Comparison of ENCODE assay signal across 9 cellular contexts in genomic region chr10:14991036-14991749, GRCh38. TPM values are rescaled to one million over a fixed set of nuclear protein-coding genes. Genes with fewer than 3 reads are reported as not detected.
DNase-seq lines count a peak whose midpoint lies in the region; TF ChIP-seq lines count a peak whose summit lies in the region.
"Not testable (repeated sequence)": the region's sequence is repeated elsewhere in the genome, so short reads cannot be mapped to it uniquely, and the experiment has no call there.
"Had no signal": no experiment of that assay in that cellular context is flagged by ENCODE, and none has a peak within 500 bp of the region (broad histone marks: within the 10 kb centered on the region; RNA-seq: fewer than 3 reads in every experiment).

No MANE protein-coding gene starts in this region.

- in situ Hi-C loops in astrocyte of the cerebellum (cut with HindIII; ENCODE audit: low sequenced_read_pairs): not testable (repeated sequence)

- not testable (repeated sequence) for H3K36me3 Mint-ChIP-seq in CD4-positive, alpha-beta memory T cell; activated CD4-positive, alpha-beta memory T cell treated with anti-CD3 and anti-CD28 coated beads for 36 hours

- not testable (repeated sequence) for H3K36me3 ChIP-seq in CD4-positive, alpha-beta memory T cell (ENCODE audit: insufficient read depth, low read length); H7 (replicated peaks; ENCODE audit: control insufficient read depth, insufficient read depth, low read length); OCI-LY7 (ENCODE audit: insufficient read depth, low read length); osteoblast (ENCODE audit: insufficient read depth, low read length)

- BruUV-seq in OCI-LY7 (replicated peaks; lab: Mats Ljungman, UMichigan): not testable (repeated sequence)

- not testable (repeated sequence) for H3K79me2 ChIP-seq in OCI-LY7 (ENCODE audit: insufficient read depth, low read depth, low read length); osteoblast (ENCODE audit: insufficient read depth, low read length)

- POLR2A ChIA-PET in CD4-positive, alpha-beta memory T cell (lab: Charles Lee; ENCODE audit: partially characterized antibody); activated CD4-positive, alpha-beta memory T cell treated with anti-CD3 and anti-CD28 coated beads for 36 hours (lab: Charles Lee): not testable (repeated sequence)
- POLR2A ChIA-PET in OCI-LY7 (lab: Charles Lee): interaction anchor here (0.6 kb wide), 1 partner anchor 119 kb away, joined by 7 read pairs; no protein-coding TSS in a partner anchor

- not testable (repeated sequence) for H3K9me3 ChIP-seq in CD4-positive, alpha-beta memory T cell (ENCODE audit: control insufficient read depth in 1 of 2, low read length in 2 of 2); OCI-LY7 (ENCODE audit: low read length); osteoblast (ENCODE audit: low read depth, low read length)

- CTCF ChIA-PET in CD4-positive, alpha-beta memory T cell (lab: Charles Lee; ENCODE audit: partially characterized antibody); OCI-LY7 (lab: Charles Lee; ENCODE audit: unreplicated experiment): not testable (repeated sequence)
- CTCF ChIA-PET in activated CD4-positive, alpha-beta memory T cell treated with anti-CD3 and anti-CD28 coated beads for 36 hours (lab: Charles Lee): interaction anchor here (0.6 to 1.4 kb wide), 2 partner anchors 58 to 115 kb away, joined by 4 to 10 read pairs; no protein-coding TSS in a partner anchor

- not testable (repeated sequence) for H3K27ac ChIP-seq in CD4-positive, alpha-beta memory T cell (ENCODE audit: low read depth, low read length); OCI-LY7 (ENCODE audit: low read depth, low read length, poor library complexity, severe bottlenecking); osteoblast (ENCODE audit: low read depth, low read length)

- not testable (repeated sequence) for H3K4me1 Mint-ChIP-seq in CD4-positive, alpha-beta memory T cell; activated CD4-positive, alpha-beta memory T cell treated with anti-CD3 and anti-CD28 coated beads for 36 hours (ENCODE audit: low read depth)

- H3K27ac Mint-ChIP-seq in CD4-positive, alpha-beta memory T cell; activated CD4-positive, alpha-beta memory T cell treated with anti-CD3 and anti-CD28 coated beads for 36 hours: not testable (repeated sequence)

- not testable (repeated sequence) for H3K9me2 ChIP-seq in OCI-LY7 (ENCODE audit: insufficient read depth, low read length)

- H3K4me2 ChIP-seq in OCI-LY7 (ENCODE audit: low read length); osteoblast (ENCODE audit: insufficient read depth, low read length): not testable (repeated sequence)

- H3K9me3 Mint-ChIP-seq in CD4-positive, alpha-beta memory T cell; activated CD4-positive, alpha-beta memory T cell treated with anti-CD3 and anti-CD28 coated beads for 36 hours: not testable (repeated sequence)

- H3K4me3 Mint-ChIP-seq in CD4-positive, alpha-beta memory T cell; activated CD4-positive, alpha-beta memory T cell treated with anti-CD3 and anti-CD28 coated beads for 36 hours: not testable (repeated sequence)

- H2AFZ ChIP-seq in OCI-LY7 (ENCODE audit: low read length); osteoblast (ENCODE audit: low read length): not testable (repeated sequence)

- H3K4me3 ChIP-seq in CD4-positive, alpha-beta memory T cell (ENCODE audit: low read length in 2 of 2); H7 (ENCODE audit: insufficient read depth, low read depth, low read length); OCI-LY7 (ENCODE audit: low read depth, low read length, poor library complexity, severe bottlenecking); astrocyte of the cerebellum (ENCODE audit: low read depth, low read length); foreskin fibroblast (ENCODE audit: low read depth in 1 of 2, low read length in 2 of 2); osteoblast (ENCODE audit: insufficient read depth, low read length): not testable (repeated sequence)

- not testable (repeated sequence) for H3K27me3 Mint-ChIP-seq in CD4-positive, alpha-beta memory T cell; activated CD4-positive, alpha-beta memory T cell treated with anti-CD3 and anti-CD28 coated beads for 36 hours

- DNase-seq in CD4-positive, alpha-beta memory T cell: peak in 4 of 5 donors; percentile 15 to 70 (median 42)
- DNase-seq in H7 (peak; percentile 19), OCI-LY7 (ENCODE audit: low spot score) (peak; percentile 63), astrocyte of the cerebellum (ENCODE audit: low read depth) (peak; percentile 8), foreskin fibroblast (peak; percentile 17 to 43)
- peak; percentile 88 for DNase-seq in activated CD4-positive, alpha-beta memory T cell treated with anti-CD3 and anti-CD28 coated beads for 36 hours
- not testable (repeated sequence) for DNase-seq in osteoblast (ENCODE audit: insufficient read length, low spot score, missing footprints)
- peak; percentile 40 to 47 for DNase-seq in stimulated activated CD8-positive, alpha-beta memory T cell treated with anti-CD3 and anti-CD28 coated beads, Interleukin-15, amount 100 ng/mL, for 48 hours (ENCODE audit: low read depth in 2 of 2)

- TF ChIP-seq CTCF in OCI-LY7 (conservative IDR thresholded peaks at IDR 0.05; ENCODE audit: low read length) (peak; percentile 64), astrocyte of the cerebellum (IDR thresholded peaks at IDR 0.05; ENCODE audit: low read depth, low read length, missing control alignments) (peak; percentile 40), osteoblast (IDR thresholded peaks at IDR 0.05; ENCODE audit: extremely low read depth, low read depth, low read length) (peak; percentile 37)
- not testable (repeated sequence) for TF ChIP-seq CTCF in foreskin fibroblast (IDR thresholded peaks at IDR 0.05; ENCODE audit: low read depth, low read length)

- intact Hi-C loops in CD4-positive, alpha-beta memory T cell (cut with micrococcal nuclease): loop anchor here (1.0 kb wide), 1 partner anchor 115 kb away; no protein-coding TSS in a partner anchor
- intact Hi-C loops in OCI-LY7 (cut with micrococcal nuclease; ENCODE audit: unreplicated experiment): loop anchor here (1.0 kb wide), 1 partner anchor 115 kb away; no protein-coding TSS in a partner anchor
- intact Hi-C loops in activated CD4-positive, alpha-beta memory T cell treated with anti-CD3 and anti-CD28 coated beads for 36 hours (cut with micrococcal nuclease): loop anchor here (1.0 to 10.0 kb wide), 2 partner anchors 115 to 384 kb away; partner anchors contain the start of gene FAM171A1

- H3K27me3 ChIP-seq in CD4-positive, alpha-beta memory T cell (ENCODE audit: insufficient read depth, low read length); H7 (ENCODE audit: control insufficient read depth, insufficient read depth, low read length); osteoblast (ENCODE audit: insufficient read depth, low read length): not testable (repeated sequence)

- H4K20me1 ChIP-seq in OCI-LY7 (ENCODE audit: insufficient read depth, low read length); osteoblast (ENCODE audit: insufficient read depth, low read length): not testable (repeated sequence)

- not testable (repeated sequence) for H3K4me1 ChIP-seq in CD4-positive, alpha-beta memory T cell (ENCODE audit: insufficient read depth, low read length); OCI-LY7 (ENCODE audit: insufficient read depth, low read length, poor library complexity, severe bottlenecking); osteoblast (ENCODE audit: insufficient read depth, low read length)

RNA-seq across cellular contexts. Expression of gene MEIG1, which starts 32.0 kb away (rescaled TPM):
- total RNA-seq in CD4-positive, alpha-beta memory T cell: not detected
- under 1 TPM; 0.62 to 0.99 TPM for polyA plus RNA-seq in CD4-positive, alpha-beta memory T cell
- not detected in 2 replicates for total RNA-seq in H7 (2014; rRNA removed; shearing (Covaris generic))
- 1.1 and 2.5 TPM in 2 replicates for total RNA-seq in OCI-LY7 (2014; rRNA removed; shearing (Covaris generic))
- total RNA-seq in OCI-LY7 (2022) (1.7 and 2.7 TPM in 2 replicates), osteoblast (1.2 TPM in 1 of 2 replicates, not detected in the other)
- total RNA-seq in activated CD4-positive, alpha-beta memory T cell treated with anti-CD3 and anti-CD28 coated beads for 36 hours: 1 to 10 TPM in 1 of 2 experiments, under 1 TPM in 1; 0.95 to 1.4 TPM
- total RNA-seq: cerebellum had no signal

RNA-seq across cellular contexts. Expression of gene DCLRE1C, which starts 37.3 kb away (rescaled TPM):
- total RNA-seq in CD4-positive, alpha-beta memory T cell: 10 to 100 TPM; 31.2 to 34.9 TPM
- 10 to 100 TPM; 12.3 to 24.5 TPM for polyA plus RNA-seq in CD4-positive, alpha-beta memory T cell
- 2.1 and 2.8 TPM in 2 replicates for total RNA-seq in H7 (2014; rRNA removed; shearing (Covaris generic))
- 45.3 and 81.3 TPM in 2 replicates for total RNA-seq in OCI-LY7 (2014; rRNA removed; shearing (Covaris generic))
- total RNA-seq in OCI-LY7 (2022): 50.2 and 53.2 TPM in 2 replicates
- total RNA-seq in activated CD4-positive, alpha-beta memory T cell treated with anti-CD3 and anti-CD28 coated beads for 36 hours: 10 to 100 TPM; 17.2 to 18.3 TPM
- 16.3 and 17.7 TPM in 2 replicates for total RNA-seq in osteoblast

RNA-seq across cellular contexts. Expression of gene OLAH, which starts 52.5 kb away (rescaled TPM):
- total RNA-seq in CD4-positive, alpha-beta memory T cell: not detected
- 1 to 10 TPM in 1 of 2 donors, under 1 TPM in 1; 0.20 to 1.4 TPM for polyA plus RNA-seq in CD4-positive, alpha-beta memory T cell
- not detected in 2 replicates for total RNA-seq in H7 (2014; rRNA removed; shearing (Covaris generic))
- not detected in 2 replicates for total RNA-seq in OCI-LY7 (2014; rRNA removed; shearing (Covaris generic))
- total RNA-seq in OCI-LY7 (2022) (not detected in 2 replicates), osteoblast (not detected in 2 replicates)
- under 1 TPM; 0.31 to 0.34 TPM for total RNA-seq in activated CD4-positive, alpha-beta memory T cell treated with anti-CD3 and anti-CD28 coated beads for 36 hours
- total RNA-seq: cerebellum had no signal
